ENCODE assay signal across 26 cellular contexts in genomic region chr22:30413001-30413400, GRCh38. TPM values are rescaled to one million over a fixed set of nuclear protein-coding genes. Genes with fewer than 3 reads are reported as not detected.
DNase-seq lines count a peak whose midpoint lies in the region; ATAC-seq and TF ChIP-seq lines count a peak whose summit lies in the region.
"Had no signal": no experiment of that assay in that cellular context is flagged by ENCODE, and none has a peak within 500 bp of the region (broad histone marks: within the 10 kb centered on the region; RNA-seq: fewer than 3 reads in every experiment).

No MANE protein-coding gene starts in this region.

- H3K36me3 ChIP-seq in mammary epithelial cell (ENCODE audit: insufficient read depth, low read length), result peaks cover 59% of the 10 kb centered on the region

- intact Hi-C loops in activated CD4-positive, alpha-beta memory T cell treated with anti-CD3 and anti-CD28 coated beads for 36 hours (cut with micrococcal nuclease), result no loop called here
- intact Hi-C loops in mammary epithelial cell (cut with micrococcal nuclease), result no loop called here

- peaks cover 29% of the 10 kb centered on the region for H3K4me1 Mint-ChIP-seq in activated CD4-positive, alpha-beta memory T cell treated with anti-CD3 and anti-CD28 coated beads for 36 hours (ENCODE audit: low read depth)
- peaks cover 21% of the 10 kb centered on the region for H3K4me1 Mint-ChIP-seq in activated CD4-positive, alpha-beta memory T cell treated with anti-CD3 and anti-CD28 coated beads, Interleukin-2, amount 10 ng/mL, durations not matched to agents 7 days and 5 days
- peaks cover 62% of the 10 kb centered on the region for H3K4me1 Mint-ChIP-seq in HFFc6 (ENCODE audit: low read depth)
- H3K4me1 Mint-ChIP-seq in nephron progenitor cell, result peaks cover 27% of the 10 kb centered on the region
- no peaks in the 10 kb centered on the region for H3K4me1 Mint-ChIP-seq in stimulated activated memory B cell treated with anti-CD40 and anti-IgM and Interleukin-4, amounts not matched to agents 10 μg/mL and 1 μg/mL and 100 μg/mL, for 72 hours

- POLR2A ChIA-PET in activated CD4-positive, alpha-beta memory T cell treated with anti-CD3 and anti-CD28 coated beads for 36 hours (lab: Charles Lee), result interaction anchor here (3.7 kb wide), 1 partner anchor 10 kb away, joined by 19 read pairs; no protein-coding TSS in a partner anchor
- POLR2A ChIA-PET in activated CD4-positive, alpha-beta memory T cell treated with anti-CD3 and anti-CD28 coated beads, Interleukin-2, amount 10 ng/mL, durations not matched to agents 7 days and 5 days (lab: Charles Lee), result interaction anchor here (1.3 to 6.0 kb wide), 2 partner anchors 11 to 14 kb away, joined by 3 to 53 read pairs; partner anchors contain the start of gene MTFP1

- H4K20me1 ChIP-seq in mammary epithelial cell (ENCODE audit: insufficient read depth, low read length), result no peaks in the 10 kb centered on the region

- TF ChIP-seq CTCF in HFFc6 (IDR thresholded peaks at IDR 0.05) (no peak), mammary epithelial cell (conservative IDR thresholded peaks at IDR 0.05 in 1 of 2, IDR thresholded peaks at IDR 0.05 in 1 of 2; ENCODE audit: extremely low read depth in 1 of 2, insufficient read depth in 1 of 2, low read depth in 1 of 2, low read length in 2 of 2) (no peak), nephron progenitor cell (IDR thresholded peaks at IDR 0.05) (no peak), omental fat pad (IDR thresholded peaks at IDR 0.05) (no peak)

- peaks cover 55% of the 10 kb centered on the region for H3K79me2 ChIP-seq in mammary epithelial cell (ENCODE audit: insufficient read depth, low read length)

- in situ Hi-C loops in mammary epithelial cell (cut with MboI; ENCODE audit: low sequenced_read_pairs in 2 of 2), result no loop called here

- peak overlapping the region; percentile 81 for H3K27ac ChIP-seq in mammary epithelial cell (ENCODE audit: insufficient read depth, low read depth, low read length)
- H3K27ac ChIP-seq: left ventricle myocardium inferior, SK-N-MC, stomach, upper lobe of right lung, VCaP had no signal

- peaks cover 40% of the 10 kb centered on the region for H3K36me3 Mint-ChIP-seq in activated CD4-positive, alpha-beta memory T cell treated with anti-CD3 and anti-CD28 coated beads for 36 hours
- H3K36me3 Mint-ChIP-seq in activated CD4-positive, alpha-beta memory T cell treated with anti-CD3 and anti-CD28 coated beads, Interleukin-2, amount 10 ng/mL, durations not matched to agents 7 days and 5 days (ENCODE audit: low read depth), result peaks cover 34% of the 10 kb centered on the region
- H3K36me3 Mint-ChIP-seq in HFFc6 (ENCODE audit: low read depth) (peaks cover 48% of the 10 kb centered on the region), nephron progenitor cell (ENCODE audit: low read depth) (peaks cover 24% of the 10 kb centered on the region)
- peaks cover 24% of the 10 kb centered on the region for H3K36me3 Mint-ChIP-seq in stimulated activated memory B cell treated with anti-CD40 and anti-IgM and Interleukin-4, amounts not matched to agents 10 μg/mL and 1 μg/mL and 100 μg/mL, for 72 hours

- no peak for DNase-seq in activated CD4-positive, alpha-beta memory T cell treated with anti-CD3 and anti-CD28 coated beads for 36 hours
- DNase-seq in activated CD4-positive, alpha-beta memory T cell treated with anti-CD3 and anti-CD28 coated beads, Interleukin-2, amount 10 ng/mL, durations not matched to agents 7 days and 5 days, result no peak
- DNase-seq in HFFc6 (no peak), mammary epithelial cell (no peak), nephron progenitor cell (no peak), omental fat pad (ENCODE audit: low spot score) (no peak)
- DNase-seq: activated CD4-positive, alpha-beta T cell treated with anti-CD3 and anti-CD28 coated beads, Interleukin-2, amount 50 U/mL, for 48 hours; Calu3; central memory CD4-positive, alpha-beta T cell; erythroblast; foreskin fibroblast; hippocampal formation; Karpas-422; left ventricle myocardium inferior; mucosa of descending colon; NCI-H187; NCI-H526 treated with DMSO at 0.1 percent for 48 hours; RPMI8226; stomach; upper lobe of right lung had no signal

- no peaks in the 10 kb centered on the region for H3K9me3 Mint-ChIP-seq in activated CD4-positive, alpha-beta memory T cell treated with anti-CD3 and anti-CD28 coated beads for 36 hours
- no peaks in the 10 kb centered on the region for H3K9me3 Mint-ChIP-seq in activated CD4-positive, alpha-beta memory T cell treated with anti-CD3 and anti-CD28 coated beads, Interleukin-2, amount 10 ng/mL, durations not matched to agents 7 days and 5 days
- H3K9me3 Mint-ChIP-seq in HFFc6 (no peaks in the 10 kb centered on the region), nephron progenitor cell (no peaks in the 10 kb centered on the region)
- no peaks in the 10 kb centered on the region for H3K9me3 Mint-ChIP-seq in stimulated activated memory B cell treated with anti-CD40 and anti-IgM and Interleukin-4, amounts not matched to agents 10 μg/mL and 1 μg/mL and 100 μg/mL, for 72 hours
- H3K9me3 Mint-ChIP-seq: T-helper 2 cell treated with Interferon-gamma antibody and Interleukin-4, amounts not matched to agents 5 μg/mL and 100 μg/mL, for 36 hours had no signal

- no peak overlapping the region for H2AFZ ChIP-seq in mammary epithelial cell (ENCODE audit: low read depth, low read length)

- H3K9ac ChIP-seq in mammary epithelial cell (ENCODE audit: insufficient read depth, low read length), result no peak overlapping the region

- H3K27ac Mint-ChIP-seq in activated CD4-positive, alpha-beta memory T cell treated with anti-CD3 and anti-CD28 coated beads for 36 hours, result peak overlapping the region; percentile 70
- H3K27ac Mint-ChIP-seq in activated CD4-positive, alpha-beta memory T cell treated with anti-CD3 and anti-CD28 coated beads, Interleukin-2, amount 10 ng/mL, durations not matched to agents 7 days and 5 days, result no peak overlapping the region
- H3K27ac Mint-ChIP-seq in HFFc6 (peak overlapping the region; percentile 59; the same call in 1 of the 2 replicates), nephron progenitor cell (peak overlapping the region; percentile 88)
- no peak overlapping the region for H3K27ac Mint-ChIP-seq in stimulated activated memory B cell treated with anti-CD40 and anti-IgM and Interleukin-4, amounts not matched to agents 10 μg/mL and 1 μg/mL and 100 μg/mL, for 72 hours

- no peak for ATAC-seq in stimulated activated memory B cell treated with anti-CD40 and anti-IgM and Interleukin-4, amounts not matched to agents 10 μg/mL and 1 μg/mL and 100 μg/mL, for 72 hours
- ATAC-seq in GM18868 (IDR thresholded peaks at IDR 0.05; ENCODE audit: unreplicated experiment), result no peak
- ATAC-seq in omental fat pad (ENCODE audit: low FRiP score), result no peak
- ATAC-seq: mucosa of descending colon, upper lobe of right lung had no signal

- dilution Hi-C loops in mammary epithelial cell (cut with HindIII; ENCODE audit: low sequenced_read_pairs), result no loop called here

- H3K4me2 ChIP-seq in mammary epithelial cell (ENCODE audit: insufficient read depth, low read depth, low read length), result no peak overlapping the region
- H3K4me2 ChIP-seq: smooth muscle cell had no signal

- no peak overlapping the region for H3K4me3 Mint-ChIP-seq in activated CD4-positive, alpha-beta memory T cell treated with anti-CD3 and anti-CD28 coated beads for 36 hours
- H3K4me3 Mint-ChIP-seq in activated CD4-positive, alpha-beta memory T cell treated with anti-CD3 and anti-CD28 coated beads, Interleukin-2, amount 10 ng/mL, durations not matched to agents 7 days and 5 days, result no peak overlapping the region
- no peak overlapping the region for H3K4me3 Mint-ChIP-seq in HFFc6
- no peak overlapping the region for H3K4me3 Mint-ChIP-seq in nephron progenitor cell
- no peak overlapping the region for H3K4me3 Mint-ChIP-seq in stimulated activated memory B cell treated with anti-CD40 and anti-IgM and Interleukin-4, amounts not matched to agents 10 μg/mL and 1 μg/mL and 100 μg/mL, for 72 hours
- H3K4me3 Mint-ChIP-seq: T-helper 2 cell treated with Interferon-gamma antibody and Interleukin-4, amounts not matched to agents 5 μg/mL and 100 μg/mL, for 36 hours had no signal

- no peaks in the 10 kb centered on the region for H3K27me3 Mint-ChIP-seq in activated CD4-positive, alpha-beta memory T cell treated with anti-CD3 and anti-CD28 coated beads for 36 hours
- no peaks in the 10 kb centered on the region for H3K27me3 Mint-ChIP-seq in activated CD4-positive, alpha-beta memory T cell treated with anti-CD3 and anti-CD28 coated beads, Interleukin-2, amount 10 ng/mL, durations not matched to agents 7 days and 5 days
- H3K27me3 Mint-ChIP-seq in HFFc6 (ENCODE audit: insufficient read depth), result peaks cover 2% of the 10 kb centered on the region
- H3K27me3 Mint-ChIP-seq in nephron progenitor cell (ENCODE audit: low read depth, poor library complexity), result peaks cover 3% of the 10 kb centered on the region
- no peaks in the 10 kb centered on the region for H3K27me3 Mint-ChIP-seq in stimulated activated memory B cell treated with anti-CD40 and anti-IgM and Interleukin-4, amounts not matched to agents 10 μg/mL and 1 μg/mL and 100 μg/mL, for 72 hours

- no TSS peak for BruUV-seq in mammary epithelial cell (replicated peaks; lab: Mats Ljungman, UMichigan)

- H3K27me3 ChIP-seq in mammary epithelial cell (ENCODE audit: insufficient read depth, low read length), result no peaks in the 10 kb centered on the region
- H3K27me3 ChIP-seq: stomach, upper lobe of right lung had no signal

- no peaks in the 10 kb centered on the region for H3K9me3 ChIP-seq in mammary epithelial cell (replicated peaks; ENCODE audit: insufficient read depth, low read length)
- H3K9me3 ChIP-seq: left ventricle myocardium inferior, mucosa of descending colon, stomach, upper lobe of right lung had no signal

- CTCF ChIA-PET in activated CD4-positive, alpha-beta memory T cell treated with anti-CD3 and anti-CD28 coated beads for 36 hours (lab: Charles Lee), result interaction anchor here (1.0 to 2.9 kb wide), 4 partner anchors 11 to 125 kb away, joined by 3 to 11 read pairs (median 6); partner anchors contain the start of gene SEC14L2
- CTCF ChIA-PET in activated CD4-positive, alpha-beta memory T cell treated with anti-CD3 and anti-CD28 coated beads, Interleukin-2, amount 10 ng/mL, durations not matched to agents 7 days and 5 days (lab: Charles Lee), result interaction anchor here (1.0 to 2.9 kb wide), 5 partner anchors 9 to 25 kb away, joined by 4 to 11 read pairs (median 5); partner anchors contain the start of gene RNF215
- CTCF ChIA-PET in mammary epithelial cell (lab: Charles Lee; ENCODE audit: low non-redundant PET), result no interaction called here

- H3K4me3 ChIP-seq in mammary epithelial cell (replicated peaks in 1 of 3; ENCODE audit: insufficient read depth in 1 of 3, low read depth in 2 of 3, low read length in 3 of 3), result no peak overlapping the region
- H3K4me3 ChIP-seq: left ventricle myocardium inferior, mucosa of descending colon, SK-N-MC, smooth muscle cell, stomach, upper lobe of right lung had no signal

- H3K4me1 ChIP-seq in mammary epithelial cell (ENCODE audit: insufficient read depth, low read length), result peaks cover 78% of the 10 kb centered on the region
- H3K4me1 ChIP-seq: left ventricle myocardium inferior, upper lobe of right lung had no signal

- WGBS in mammary epithelial cell (ENCODE audit: low coverage, missing lambda C conversion rate), result 100% methylated on average over 4 of the region's 4 CpGs

RNA-seq across cellular contexts. Expression of gene MTFP1, which starts 12.6 kb away (rescaled TPM):
- total RNA-seq in activated CD4-positive, alpha-beta memory T cell treated with anti-CD3 and anti-CD28 coated beads for 36 hours, result 10 to 100 TPM; 50.5 to 54.5 TPM
- 10 to 100 TPM; 49.5 to 52.1 TPM for total RNA-seq in activated CD4-positive, alpha-beta memory T cell treated with anti-CD3 and anti-CD28 coated beads, Interleukin-2, amount 10 ng/mL, durations not matched to agents 7 days and 5 days
- total RNA-seq in HFFc6 (2021; fragmentation: NEBNext Ultra II Directional; extraction: Animal tissue kit (Norgen Biotek cat#: 25700)), result 1 to 10 TPM; 1.7 to 5.7 (median 4.1) TPM
- 1 to 10 TPM; 1.5 to 6.9 TPM for total RNA-seq in mammary epithelial cell
- polyA plus RNA-seq in mammary epithelial cell, result 14.3 TPM
- not detected for polyA minus RNA-seq in mammary epithelial cell
- 10 to 100 TPM; 11.2 to 14.7 (median 14.1) TPM for total RNA-seq in omental fat pad

RNA-seq across cellular contexts. Expression of gene SEC14L2, which starts 16.2 kb away (rescaled TPM):
- 10 to 100 TPM; 12.8 to 15.3 TPM for total RNA-seq in activated CD4-positive, alpha-beta memory T cell treated with anti-CD3 and anti-CD28 coated beads for 36 hours
- 1 to 10 TPM; 5.6 to 7.4 TPM for total RNA-seq in activated CD4-positive, alpha-beta memory T cell treated with anti-CD3 and anti-CD28 coated beads, Interleukin-2, amount 10 ng/mL, durations not matched to agents 7 days and 5 days
- 10 to 100 TPM; 18.4 to 24.0 (median 22.8) TPM for total RNA-seq in HFFc6 (2021; fragmentation: NEBNext Ultra II Directional; extraction: Animal tissue kit (Norgen Biotek cat#: 25700))
- 100 to 1,000 TPM; 171 to 266 TPM for total RNA-seq in mammary epithelial cell
- 168 TPM for polyA plus RNA-seq in mammary epithelial cell
- 208 TPM for polyA minus RNA-seq in mammary epithelial cell
- total RNA-seq in omental fat pad, result 1 to 10 TPM; 3.0 to 8.8 (median 5.0) TPM

RNA-seq across cellular contexts. Expression of gene RNF215, which starts 25.8 kb away (rescaled TPM):
- 10 to 100 TPM in 1 of 2 experiments, 1 to 10 TPM in 1; 8.8 to 10.2 TPM for total RNA-seq in activated CD4-positive, alpha-beta memory T cell treated with anti-CD3 and anti-CD28 coated beads for 36 hours
- total RNA-seq in activated CD4-positive, alpha-beta memory T cell treated with anti-CD3 and anti-CD28 coated beads, Interleukin-2, amount 10 ng/mL, durations not matched to agents 7 days and 5 days, result 10 to 100 TPM; 12.2 to 13.3 TPM
- total RNA-seq in HFFc6 (2021; fragmentation: NEBNext Ultra II Directional; extraction: Animal tissue kit (Norgen Biotek cat#: 25700)), result 10 to 100 TPM; 12.7 to 18.9 (median 15.3) TPM
- total RNA-seq in mammary epithelial cell (10 to 100 TPM; 21.6 to 22.0 TPM), omental fat pad (10 to 100 TPM in 3 of 4 donors, 1 to 10 TPM in 1; 6.7 to 16.9 (median 11.8) TPM)
- 5.0 TPM for polyA plus RNA-seq in mammary epithelial cell
- polyA minus RNA-seq in mammary epithelial cell, result 46.1 TPM

RNA-seq across cellular contexts. Expression of gene CCDC157, which starts 56.2 kb away (rescaled TPM):
- 1 to 10 TPM; 2.1 to 2.9 TPM for total RNA-seq in activated CD4-positive, alpha-beta memory T cell treated with anti-CD3 and anti-CD28 coated beads for 36 hours
- 1 to 10 TPM; 3.2 to 3.6 TPM for total RNA-seq in activated CD4-positive, alpha-beta memory T cell treated with anti-CD3 and anti-CD28 coated beads, Interleukin-2, amount 10 ng/mL, durations not matched to agents 7 days and 5 days
- 1 to 10 TPM; 1.4 to 1.6 (median 1.5) TPM for total RNA-seq in HFFc6 (2021; fragmentation: NEBNext Ultra II Directional; extraction: Animal tissue kit (Norgen Biotek cat#: 25700))
- total RNA-seq in mammary epithelial cell (1 to 10 TPM; 1.9 to 3.2 TPM), omental fat pad (1 to 10 TPM in 3 of 4 donors, under 1 TPM in 1; 0.95 to 2.7 (median 1.8) TPM)
- polyA plus RNA-seq in mammary epithelial cell, result 1.6 TPM
- polyA minus RNA-seq in mammary epithelial cell, result 1.9 TPM

RNA-seq across cellular contexts. Expression of gene SF3A1, which starts 56.3 kb away (rescaled TPM):
- total RNA-seq in activated CD4-positive, alpha-beta memory T cell treated with anti-CD3 and anti-CD28 coated beads for 36 hours, result 100 to 1,000 TPM; 255 to 273 TPM
- total RNA-seq in activated CD4-positive, alpha-beta memory T cell treated with anti-CD3 and anti-CD28 coated beads, Interleukin-2, amount 10 ng/mL, durations not matched to agents 7 days and 5 days, result 100 to 1,000 TPM; 225 to 226 TPM
- 100 to 1,000 TPM; 166 to 197 (median 181) TPM for total RNA-seq in HFFc6 (2021; fragmentation: NEBNext Ultra II Directional; extraction: Animal tissue kit (Norgen Biotek cat#: 25700))
- total RNA-seq in mammary epithelial cell (100 to 1,000 TPM in 1 of 2 donors, 10 to 100 TPM in 1; 45.0 to 163 TPM), omental fat pad (10 to 100 TPM; 38.5 to 71.7 (median 60.4) TPM)
- 45.2 TPM for polyA plus RNA-seq in mammary epithelial cell
- polyA minus RNA-seq in mammary epithelial cell, result 645 TPM

Comparison
In these comparisons a context has a peak if more than half of its experiments do, and no peak if none do; other contexts are left out.
1. H3K27ac Mint-ChIP-seq: peak in activated CD4-positive, alpha-beta memory T cell treated with anti-CD3 and anti-CD28 coated beads for 36 hours (single experiment), HFFc6 (single experiment) and nephron progenitor cell (single experiment); none in activated CD4-positive, alpha-beta memory T cell treated with anti-CD3 and anti-CD28 coated beads, Interleukin-2, amount 10 ng/mL, durations not matched to agents 7 days and 5 days (single experiment) and stimulated activated memory B cell treated with anti-CD40 and anti-IgM and Interleukin-4, amounts not matched to agents 10 μg/mL and 1 μg/mL and 100 μg/mL, for 72 hours (single experiment).
2. RNA of gene SEC14L2, which starts 16.2 kb away (total RNA-seq): 171 to 266 TPM in mammary epithelial cell; 18.4 to 24.0 TPM in HFFc6, 12.8 to 15.3 TPM in activated CD4-positive, alpha-beta memory T cell treated with anti-CD3 and anti-CD28 coated beads for 36 hours, 5.6 to 7.4 TPM in activated CD4-positive, alpha-beta memory T cell treated with anti-CD3 and anti-CD28 coated beads, Interleukin-2, amount 10 ng/mL, durations not matched to agents 7 days and 5 days and 3.0 to 8.8 TPM in omental fat pad; every median in the first group is over 4 times any median in the second.